ENCODE assay signal across 8 cellular contexts in genomic region chr22:38201718-38202436, GRCh38. TPM values are rescaled to one million over a fixed set of nuclear protein-coding genes. Genes with fewer than 3 reads are reported as not detected.
DNase-seq lines count a peak whose midpoint lies in the region; ATAC-seq and TF ChIP-seq lines count a peak whose summit lies in the region.

MAFF (plus strand) TSS chr22:38201994; CDS start chr22:38213854, 11,860 bp downstream.

- POLR2A ChIA-PET in naive thymus-derived CD8-positive, alpha-beta T cell (lab: Charles Lee) = interaction anchor here (0.7 to 2.3 kb wide), 8 partner anchors 13 to 69 kb away, joined by 3 to 24 read pairs (median 4); partner anchors contain the start of gene PLA2G6

- DNase-seq in DMS 273 (lab: John Stamatoyannopoulos, UW; ENCODE audit: unreplicated experiment) (peak; percentile 95), KG1 (lab: John Stamatoyannopoulos, UW) (peak; percentile 69), RPMI7951 (ENCODE audit: low read depth) (peak; percentile 94), fibroblast of mammary gland (ENCODE audit: low read depth) (peak; percentile 96)
- DNase-seq in activated T-helper 2 cell treated with anti-CD3 and anti-CD28 coated beads, Interferon-gamma antibody, Interleukin-2, Interleukin-4, amounts not matched to agents 10 μg/mL and 5 μg/mL and 100 μg/mL, durations not matched to agents 14 hours and 24 hours and 36 hours (ENCODE audit: low spot score) = peak; percentile 81
- peak; percentile 76 to 93 (median 79) for DNase-seq in naive thymus-derived CD8-positive, alpha-beta T cell

- peak; percentile 48 for ATAC-seq in GM21526 (IDR thresholded peaks at IDR 0.05; ENCODE audit: low FRiP score, unreplicated experiment)
- ATAC-seq in naive thymus-derived CD8-positive, alpha-beta T cell = peak; percentile 72 to 75
- peak; percentile 83 for ATAC-seq in stimulated activated memory B cell treated with anti-CD40 and anti-IgM and Interleukin-4, amounts not matched to agents 10 μg/mL and 1 μg/mL and 100 μg/mL, for 72 hours

- no peaks in the 10 kb centered on the region for H3K36me3 Mint-ChIP-seq in activated T-helper 2 cell treated with anti-CD3 and anti-CD28 coated beads, Interferon-gamma antibody, Interleukin-2, Interleukin-4, amounts not matched to agents 10 μg/mL and 5 μg/mL and 100 μg/mL, durations not matched to agents 14 hours and 24 hours and 36 hours (ENCODE audit: low read depth)
- peaks cover 0 to 1% (median 0%) of the 10 kb centered on the region in 3 donors for H3K36me3 Mint-ChIP-seq in naive thymus-derived CD8-positive, alpha-beta T cell
- H3K36me3 Mint-ChIP-seq in stimulated activated memory B cell treated with anti-CD40 and anti-IgM and Interleukin-4, amounts not matched to agents 10 μg/mL and 1 μg/mL and 100 μg/mL, for 72 hours = no peaks in the 10 kb centered on the region

- H3K4me3 Mint-ChIP-seq in activated T-helper 2 cell treated with anti-CD3 and anti-CD28 coated beads, Interferon-gamma antibody, Interleukin-2, Interleukin-4, amounts not matched to agents 10 μg/mL and 5 μg/mL and 100 μg/mL, durations not matched to agents 14 hours and 24 hours and 36 hours (ENCODE audit: low read depth) = peak within 1 kb of the TSS; percentile 83
- peak within 1 kb of the TSS; percentile 72 to 93 (median 88) for H3K4me3 Mint-ChIP-seq in naive thymus-derived CD8-positive, alpha-beta T cell
- H3K4me3 Mint-ChIP-seq in stimulated activated memory B cell treated with anti-CD40 and anti-IgM and Interleukin-4, amounts not matched to agents 10 μg/mL and 1 μg/mL and 100 μg/mL, for 72 hours = peak within 1 kb of the TSS; percentile 84

- peaks cover 26% of the 10 kb centered on the region for H3K4me1 Mint-ChIP-seq in activated T-helper 2 cell treated with anti-CD3 and anti-CD28 coated beads, Interferon-gamma antibody, Interleukin-2, Interleukin-4, amounts not matched to agents 10 μg/mL and 5 μg/mL and 100 μg/mL, durations not matched to agents 14 hours and 24 hours and 36 hours (ENCODE audit: low read depth)
- H3K4me1 Mint-ChIP-seq in naive thymus-derived CD8-positive, alpha-beta T cell = peaks cover 22 to 50% (median 36%) of the 10 kb centered on the region in 4 donors
- H3K4me1 Mint-ChIP-seq in stimulated activated memory B cell treated with anti-CD40 and anti-IgM and Interleukin-4, amounts not matched to agents 10 μg/mL and 1 μg/mL and 100 μg/mL, for 72 hours = peaks cover 52% of the 10 kb centered on the region

- H3K9me3 Mint-ChIP-seq in activated T-helper 2 cell treated with anti-CD3 and anti-CD28 coated beads, Interferon-gamma antibody, Interleukin-2, Interleukin-4, amounts not matched to agents 10 μg/mL and 5 μg/mL and 100 μg/mL, durations not matched to agents 14 hours and 24 hours and 36 hours = no peaks in the 10 kb centered on the region
- no peaks in the 10 kb centered on the region for H3K9me3 Mint-ChIP-seq in naive thymus-derived CD8-positive, alpha-beta T cell
- H3K9me3 Mint-ChIP-seq in stimulated activated memory B cell treated with anti-CD40 and anti-IgM and Interleukin-4, amounts not matched to agents 10 μg/mL and 1 μg/mL and 100 μg/mL, for 72 hours = peaks cover 3% of the 10 kb centered on the region

- H3K27me3 Mint-ChIP-seq in activated T-helper 2 cell treated with anti-CD3 and anti-CD28 coated beads, Interferon-gamma antibody, Interleukin-2, Interleukin-4, amounts not matched to agents 10 μg/mL and 5 μg/mL and 100 μg/mL, durations not matched to agents 14 hours and 24 hours and 36 hours (ENCODE audit: low read depth) = no peaks in the 10 kb centered on the region
- no peaks in the 10 kb centered on the region for H3K27me3 Mint-ChIP-seq in naive thymus-derived CD8-positive, alpha-beta T cell
- no peaks in the 10 kb centered on the region for H3K27me3 Mint-ChIP-seq in stimulated activated memory B cell treated with anti-CD40 and anti-IgM and Interleukin-4, amounts not matched to agents 10 μg/mL and 1 μg/mL and 100 μg/mL, for 72 hours

- intact Hi-C loops in activated T-helper 2 cell treated with anti-CD3 and anti-CD28 coated beads, Interferon-gamma antibody, Interleukin-2, Interleukin-4, amounts not matched to agents 10 μg/mL and 5 μg/mL and 100 μg/mL, durations not matched to agents 14 hours and 24 hours and 36 hours (cut with micrococcal nuclease) = loop anchor here (1.0 to 5.0 kb wide), 2 partner anchors 21 to 115 kb away; partner anchors contain the start of genes CSNK1E and PLA2G6

- peak within 1 kb of the TSS; percentile 78 for H3K4me3 ChIP-seq in fibroblast of mammary gland (ENCODE audit: control insufficient read depth, low read depth, low read length)

- no peak for TF ChIP-seq CTCF in fibroblast of mammary gland (conservative IDR thresholded peaks at IDR 0.05; ENCODE audit: control insufficient read depth, insufficient read depth, low read depth, low read length)

- H3K27ac Mint-ChIP-seq in activated T-helper 2 cell treated with anti-CD3 and anti-CD28 coated beads, Interferon-gamma antibody, Interleukin-2, Interleukin-4, amounts not matched to agents 10 μg/mL and 5 μg/mL and 100 μg/mL, durations not matched to agents 14 hours and 24 hours and 36 hours = peak within 1 kb of the TSS; percentile 87
- H3K27ac Mint-ChIP-seq in naive thymus-derived CD8-positive, alpha-beta T cell = peak within 1 kb of the TSS; percentile 89 to 99 (median 97)
- peak within 1 kb of the TSS; percentile 36 for H3K27ac Mint-ChIP-seq in stimulated activated memory B cell treated with anti-CD40 and anti-IgM and Interleukin-4, amounts not matched to agents 10 μg/mL and 1 μg/mL and 100 μg/mL, for 72 hours

RNA-seq across cellular contexts. Expression of gene MAFF, which starts in this region (rescaled TPM):
- 6.4 and 9.1 TPM in 2 replicates for total RNA-seq in RPMI7951 (2014; rRNA removed; shearing (Covaris generic))
- 13.5 and 15.3 TPM in 2 replicates for total RNA-seq in activated T-helper 2 cell treated with anti-CD3 and anti-CD28 coated beads, Interferon-gamma antibody, Interleukin-2, Interleukin-4, amounts not matched to agents 10 μg/mL and 5 μg/mL and 100 μg/mL, durations not matched to agents 14 hours and 24 hours and 36 hours
- total RNA-seq in naive thymus-derived CD8-positive, alpha-beta T cell = 1 to 10 TPM; 5.5 to 6.2 TPM
- polyA plus RNA-seq in naive thymus-derived CD8-positive, alpha-beta T cell = 1 to 10 TPM; 2.6 to 3.3 (median 3.0) TPM

Comparison
In these comparisons a context has a peak if more than half of its experiments do, and no peak if none do; other contexts are left out.
1. Peak in every context shown above with its lines: DNase-seq, ATAC-seq and H3K4me3 ChIP-seq.
2. H3K27ac Mint-ChIP-seq: peak in every context shown above with its lines; median percentile 97 in naive thymus-derived CD8-positive, alpha-beta T cell; 87 in activated T-helper 2 cell treated with anti-CD3 and anti-CD28 coated beads, Interferon-gamma antibody, Interleukin-2, Interleukin-4, amounts not matched to agents 10 μg/mL and 5 μg/mL and 100 μg/mL, durations not matched to agents 14 hours and 24 hours and 36 hours; 36 in stimulated activated memory B cell treated with anti-CD40 and anti-IgM and Interleukin-4, amounts not matched to agents 10 μg/mL and 1 μg/mL and 100 μg/mL, for 72 hours.